In genomic region chr1:77412069-77412793, GRCh38 we compare ENCODE assay signal across 11 cellular contexts.
A peak's percentile ranks its signal among the peaks of the same experiment; 100 is the strongest.
DNase-seq lines count a peak whose midpoint lies in the region; ATAC-seq, FAIRE-seq and TF ChIP-seq lines count a peak whose summit lies in the region.
"Had no signal": no experiment of that assay in that cellular context is flagged by ENCODE, and none has a peak within 500 bp of the region (broad histone marks: within the 10 kb centered on the region; RNA-seq: fewer than 3 reads in every experiment).

No MANE protein-coding gene starts in this region.

- in situ Hi-C loops in GM13976 (cut with MboI; ENCODE audit: low sequenced_read_pairs, unreplicated experiment), result no loop called here

- H3K27me3 ChIP-seq in bronchial epithelial cell (ENCODE audit: control insufficient read depth, insufficient read depth, low read length) (no peaks in the 10 kb centered on the region), neural progenitor cell (no peaks in the 10 kb centered on the region)
- H3K27me3 ChIP-seq: right lobe of liver had no signal

- H3K4me1 Mint-ChIP-seq in neural progenitor cell, result peaks cover 22% of the 10 kb centered on the region
- peaks cover 20 to 28% of the 10 kb centered on the region in 2 donors for H3K4me1 Mint-ChIP-seq in stimulated activated naive B cell treated with anti-CD40 and anti-IgM and Interleukin-4, amounts not matched to agents 10 μg/mL and 1 μg/mL and 100 μg/mL, for 72 hours

- no peaks in the 10 kb centered on the region for H3K36me3 Mint-ChIP-seq in neural progenitor cell
- peaks cover 0 to 3% of the 10 kb centered on the region in 2 donors for H3K36me3 Mint-ChIP-seq in stimulated activated naive B cell treated with anti-CD40 and anti-IgM and Interleukin-4, amounts not matched to agents 10 μg/mL and 1 μg/mL and 100 μg/mL, for 72 hours

- H3K4me3 ChIP-seq in bronchial epithelial cell (ENCODE audit: low read depth, low read length) (no peak overlapping the region), neural progenitor cell (no peak overlapping the region)
- H3K4me3 ChIP-seq: right lobe of liver had no signal

- no peak overlapping the region for H2AFZ ChIP-seq in neural progenitor cell (replicated peaks)

- H3K79me2 ChIP-seq in neural progenitor cell (ENCODE audit: low read depth), result no peaks in the 10 kb centered on the region

- TF ChIP-seq CTCF in bronchial epithelial cell (IDR thresholded peaks at IDR 0.05; ENCODE audit: insufficient read depth, low read length, severe bottlenecking) (no peak), neural progenitor cell (IDR thresholded peaks at IDR 0.05) (no peak), GM13976 (IDR thresholded peaks at IDR 0.05; ENCODE audit: borderline replicate concordance, control extremely low read depth, extremely low read depth, insufficient read depth, missing control alignments) (no peak)

- peaks cover 2% of the 10 kb centered on the region for H3K9me3 Mint-ChIP-seq in neural progenitor cell
- peaks cover 5 to 9% of the 10 kb centered on the region in 2 donors for H3K9me3 Mint-ChIP-seq in stimulated activated naive B cell treated with anti-CD40 and anti-IgM and Interleukin-4, amounts not matched to agents 10 μg/mL and 1 μg/mL and 100 μg/mL, for 72 hours

- H3F3A ChIP-seq in neural progenitor cell (ENCODE audit: low read depth), result no peaks in the 10 kb centered on the region

- peak overlapping the region; percentile 75 for H3K27ac Mint-ChIP-seq in neural progenitor cell
- H3K27ac Mint-ChIP-seq in stimulated activated naive B cell treated with anti-CD40 and anti-IgM and Interleukin-4, amounts not matched to agents 10 μg/mL and 1 μg/mL and 100 μg/mL, for 72 hours, result no peak overlapping the region
- H3K27ac Mint-ChIP-seq: activated T-helper 17 cell treated with anti-CD3 and anti-CD28 coated beads, Interleukin-2, amount 50 U/mL, for 72 hours; T-helper 17 cell had no signal

- no peak overlapping the region for H3K27ac ChIP-seq in neural progenitor cell
- H3K27ac ChIP-seq: right lobe of liver had no signal

- H3K9ac ChIP-seq in neural progenitor cell, result no peak overlapping the region

- ATAC-seq in stimulated activated naive B cell treated with anti-CD40 and anti-IgM and Interleukin-4, amounts not matched to agents 10 μg/mL and 1 μg/mL and 100 μg/mL, for 72 hours (replicated peaks), result no peak
- ATAC-seq: activated T-helper 17 cell treated with anti-CD3 and anti-CD28 coated beads, Interleukin-2, amount 50 U/mL, for 72 hours; T-helper 17 cell had no signal

- H3K4me2 ChIP-seq in neural progenitor cell, result no peak overlapping the region

- H4K20me1 ChIP-seq in neural progenitor cell (ENCODE audit: low read depth), result no peaks in the 10 kb centered on the region

- H3K9me3 ChIP-seq in neural progenitor cell (ENCODE audit: low read depth), result no peaks in the 10 kb centered on the region
- H3K9me3 ChIP-seq: right lobe of liver had no signal

- H3K4me3 Mint-ChIP-seq in neural progenitor cell, result peak overlapping the region; percentile 37
- H3K4me3 Mint-ChIP-seq in stimulated activated naive B cell treated with anti-CD40 and anti-IgM and Interleukin-4, amounts not matched to agents 10 μg/mL and 1 μg/mL and 100 μg/mL, for 72 hours, result no peak overlapping the region
- H3K4me3 Mint-ChIP-seq: activated T-helper 17 cell treated with anti-CD3 and anti-CD28 coated beads, Interleukin-2, amount 50 U/mL, for 72 hours; T-helper 17 cell had no signal

- H3K27me3 Mint-ChIP-seq in neural progenitor cell (ENCODE audit: insufficient read depth, low read depth), result no peaks in the 10 kb centered on the region
- peaks cover 43 to 54% of the 10 kb centered on the region in 2 donors for H3K27me3 Mint-ChIP-seq in stimulated activated naive B cell treated with anti-CD40 and anti-IgM and Interleukin-4, amounts not matched to agents 10 μg/mL and 1 μg/mL and 100 μg/mL, for 72 hours
- H3K27me3 Mint-ChIP-seq: activated T-helper 17 cell treated with anti-CD3 and anti-CD28 coated beads, Interleukin-2, amount 50 U/mL, for 72 hours had no signal

- DNase-seq in GF-D8 (lab: John Stamatoyannopoulos, UW) (peak; percentile 87), NCI-H146 (lab: John Stamatoyannopoulos, UW) (peak; percentile 57), bronchial epithelial cell (ENCODE audit: low read depth) (peak; percentile 42), neural progenitor cell (ENCODE audit: low spot score) (no peak), GM13976 (ENCODE audit: low spot score) (no peak), NCI-H1048 (lab: John Stamatoyannopoulos, UW) (no peak), SW 1271 (lab: John Stamatoyannopoulos, UW) (no peak)
- DNase-seq in stimulated activated naive B cell treated with anti-CD40 and anti-IgM and Interleukin-4, amounts not matched to agents 10 μg/mL and 1 μg/mL and 100 μg/mL, for 72 hours, result no peak
- DNase-seq: right lobe of liver, T-helper 17 cell had no signal

- no peak for FAIRE-seq in bronchial epithelial cell (lab: Jason Lieb, UNC)

- peaks cover 13% of the 10 kb centered on the region for H3K4me1 ChIP-seq in neural progenitor cell
- H3K4me1 ChIP-seq: right lobe of liver had no signal

- H3K36me3 ChIP-seq in bronchial epithelial cell (ENCODE audit: control insufficient read depth, insufficient read depth, low read length) (no peaks in the 10 kb centered on the region), neural progenitor cell (no peaks in the 10 kb centered on the region)
- H3K36me3 ChIP-seq: right lobe of liver had no signal

Comparison
In these comparisons a context has a peak if more than half of its experiments do, and no peak if none do; other contexts are left out.
1. DNase-seq: peak in GF-D8 (single experiment), NCI-H146 (single experiment) and bronchial epithelial cell (single experiment); none in neural progenitor cell (single experiment), GM13976 (single experiment), NCI-H1048 (single experiment), SW 1271 (0 of 2) and stimulated activated naive B cell treated with anti-CD40 and anti-IgM and Interleukin-4, amounts not matched to agents 10 μg/mL and 1 μg/mL and 100 μg/mL, for 72 hours (single experiment).